Comparison of ENCODE assay signal across 9 cellular contexts in genomic region chr7:55130079-55130476, GRCh38.
DNase-seq lines count a peak whose midpoint lies in the region; ATAC-seq, FAIRE-seq and TF ChIP-seq lines count a peak whose summit lies in the region.
"Had no signal": no experiment of that assay in that cellular context is flagged by ENCODE, and none has a peak within 500 bp of the region (broad histone marks: within the 10 kb centered on the region; RNA-seq: fewer than 3 reads in every experiment).

No MANE protein-coding gene starts in this region.

- DNase-seq in AG10803 (ENCODE audit: low read depth) (peak; percentile 72), NCI-H345 treated with DMSO at 0.1 percent for 48 hours (lab: John Stamatoyannopoulos, UW; ENCODE audit: unreplicated experiment) (peak; percentile 51), myocyte (ENCODE audit: low read depth) (peak; percentile 70), DMS114 treated with DMSO at 0.1 percent for 48 hours (lab: John Stamatoyannopoulos, UW; ENCODE audit: unreplicated experiment) (no peak), small intestine (no peak), OCI-M2 (lab: John Stamatoyannopoulos, UW; ENCODE audit: unreplicated experiment) (no peak), lower leg skin (ENCODE audit: low spot score in 2 of 2) (no peak)
- DNase-seq: CD8-positive, alpha-beta memory T cell had no signal

- H3K4me3 ChIP-seq in AG10803 (ENCODE audit: low read length) (no peak overlapping the region), small intestine (ENCODE audit: low read depth in 1 of 2, low read length in 2 of 2) (no peak overlapping the region), lower leg skin (ENCODE audit: low read depth, poor library complexity, severe bottlenecking) (no peak overlapping the region)

- no peaks in the 10 kb centered on the region for H3K27me3 ChIP-seq in small intestine (ENCODE audit: control insufficient read depth in 2 of 2, insufficient read depth in 2 of 2, low read length in 2 of 2)

- H3K36me3 ChIP-seq in small intestine (ENCODE audit: control insufficient read depth in 2 of 2, insufficient read depth in 2 of 2, low read length in 2 of 2) = no peaks in the 10 kb centered on the region

- peak; percentile 25 for ATAC-seq in esophagus mucosa

- no peak for FAIRE-seq in small intestine (lab: Jason Lieb, UNC)

- peaks cover 4 to 19% of the 10 kb centered on the region in 2 donors for H3K4me1 ChIP-seq in small intestine (ENCODE audit: control insufficient read depth in 2 of 2, insufficient read depth in 1 of 2, low read depth in 1 of 2, low read length in 1 of 2)

- H3K27ac ChIP-seq in small intestine (ENCODE audit: low read depth in 1 of 2, low read length in 1 of 2) = peak overlapping the region in 1 of 2 donors; percentile 72

- H3K9me3 ChIP-seq in small intestine (ENCODE audit: control insufficient read depth, low read depth) = no peaks in the 10 kb centered on the region

- TF ChIP-seq POLR2A in lower leg skin (IDR thresholded peaks at IDR 0.05) = no peak

- 61 to 66% (median 62%) methylated on average over 5 of the region's 5 CpGs for whole genome bisulfite sequencing in small intestine, 3 donors
- 40 to 41% methylated on average over 5 of the region's 5 CpGs for whole genome bisulfite sequencing in lower leg skin, 2 donors

- TF ChIP-seq CTCF in AG10803 (conservative IDR thresholded peaks at IDR 0.05; ENCODE audit: low read length) (0 out of 2 replicates have a peak, but pooled peaks have one; percentile 6), lower leg skin (IDR thresholded peaks at IDR 0.05) (no peak)

- intact Hi-C loops in lower leg skin (cut with DNase I; ENCODE audit: low total_unique reads) = no loop called here

Comparison
In these comparisons a context has a peak if more than half of its experiments do, and no peak if none do; other contexts are left out.
1. DNase-seq: peak in AG10803 (single experiment), NCI-H345 treated with DMSO at 0.1 percent for 48 hours (single experiment) and myocyte (single experiment); none in DMS114 treated with DMSO at 0.1 percent for 48 hours (single experiment), small intestine (single experiment), OCI-M2 (single experiment) and lower leg skin (0 of 2).